ENCODE assay signal across 25 cellular contexts in genomic region chr6:139592011-139592410, GRCh38.
DNase-seq lines count a peak whose midpoint lies in the region; ATAC-seq, FAIRE-seq and TF ChIP-seq lines count a peak whose summit lies in the region.
"Had no signal": no experiment of that assay in that cellular context is flagged by ENCODE, and none has a peak within 500 bp of the region (broad histone marks: within the 10 kb centered on the region; RNA-seq: fewer than 3 reads in every experiment).

No MANE protein-coding gene starts in this region.

- no peak overlapping the region for H3K9ac ChIP-seq in astrocyte (ENCODE audit: low read length)
- no peak overlapping the region for H3K9ac ChIP-seq in mucosa of rectum (ENCODE audit: low read depth in 1 of 2, low read length in 2 of 2)
- H3K9ac ChIP-seq: GM23248, KMS-11 had no signal

- H3K4me3 ChIP-seq in astrocyte (ENCODE audit: insufficient read depth, low read depth, low read length) = no peak overlapping the region
- H3K4me3 ChIP-seq in mucosa of rectum (ENCODE audit: low read length in 2 of 2) = no peak overlapping the region
- H3K4me3 ChIP-seq in gastrocnemius medialis = no peak overlapping the region
- H3K4me3 ChIP-seq: adrenal gland, GM23248, SJCRH30 had no signal

- H3K4me1 ChIP-seq in astrocyte (ENCODE audit: insufficient read depth, low read length) = peaks cover 21% of the 10 kb centered on the region
- H3K4me1 ChIP-seq in mucosa of rectum (ENCODE audit: control insufficient read depth in 2 of 2, insufficient read depth in 2 of 2, low read length in 2 of 2) = peaks cover 36 to 68% of the 10 kb centered on the region in 2 donors
- H3K4me1 ChIP-seq in gastrocnemius medialis = peaks cover 50 to 51% of the 10 kb centered on the region in 2 donors

- no peaks in the 10 kb centered on the region for H3K27me3 ChIP-seq in astrocyte (ENCODE audit: insufficient read depth, low read length)
- H3K27me3 ChIP-seq in mucosa of rectum (ENCODE audit: control insufficient read depth in 2 of 2, insufficient read depth in 2 of 2, low read length in 2 of 2) = no peaks in the 10 kb centered on the region
- no peaks in the 10 kb centered on the region for H3K27me3 ChIP-seq in gastrocnemius medialis
- H3K27me3 ChIP-seq: adrenal gland, SJCRH30 had no signal

- H3K36me3 Mint-ChIP-seq in astrocyte (ENCODE audit: low read depth, unreplicated experiment) (no peaks in the 10 kb centered on the region), type B pancreatic cell (no peaks in the 10 kb centered on the region)
- H3K36me3 Mint-ChIP-seq in activated CD4-positive, alpha-beta T cell treated with anti-CD3 and anti-CD28 coated beads, Interleukin-2, amount 10 ng/mL, durations not matched to agents 24 days and 14 days (ENCODE audit: low read depth) = no peaks in the 10 kb centered on the region
- H3K36me3 Mint-ChIP-seq: natural killer cell had no signal

- no peak for ATAC-seq in gastrocnemius medialis
- ATAC-seq: natural killer cell had no signal

- DNase-seq in GM12891 (ENCODE audit: insufficient read length, low spot score) (no peak), astrocyte (ENCODE audit: low read depth) (no peak), gastrocnemius medialis (no peak), type B pancreatic cell (ENCODE audit: extremely low spot score, unreplicated experiment) (no peak), amniotic stem cell (lab: John Stamatoyannopoulos, UW) (no peak), OCI-M2 (lab: John Stamatoyannopoulos, UW; ENCODE audit: unreplicated experiment) (no peak)
- no peak for DNase-seq in activated CD4-positive, alpha-beta T cell treated with anti-CD3 and anti-CD28 coated beads, Interleukin-2, amount 10 ng/mL, durations not matched to agents 24 days and 14 days
- DNase-seq: activated CD4-positive, alpha-beta T cell treated with anti-CD3 and anti-CD28 coated beads for 1 hour; activated CD8-positive, alpha-beta memory T cell treated with anti-CD3 and anti-CD28 coated beads for 24 hours; activated gamma-delta T cell treated with Interleukin-2 at 50 U/mL for 16 hours; activated T-cell treated with anti-CD3 and anti-CD28 coated beads, Interleukin-2, amount 50 U/mL, for 24 hours; adrenal gland; caudate nucleus; DMS53; GDM1; GM23248; natural killer cell; NCI-H524; SJCRH30 had no signal

- no peak for TF ChIP-seq CTCF in astrocyte (IDR thresholded peaks at IDR 0.05; ENCODE audit: insufficient read depth, low read depth, low read length)
- TF ChIP-seq CTCF in gastrocnemius medialis (IDR thresholded peaks at IDR 0.05 in 4 of 5, conservative IDR thresholded peaks at IDR 0.05 in 1 of 5) = no peak
- no peak for TF ChIP-seq CTCF in type B pancreatic cell (conservative IDR thresholded peaks at IDR 0.05)

- H3K4me2 ChIP-seq in astrocyte (ENCODE audit: low read length) = no peak overlapping the region
- H3K4me2 ChIP-seq: KMS-11 had no signal

- H3K79me2 ChIP-seq in astrocyte (ENCODE audit: insufficient read depth, low read length) = no peaks in the 10 kb centered on the region

- H3K9me3 ChIP-seq in astrocyte (ENCODE audit: insufficient read depth, low read depth, low read length) (no peaks in the 10 kb centered on the region), mucosa of rectum (ENCODE audit: control insufficient read depth in 2 of 2, low read length in 2 of 2) (no peaks in the 10 kb centered on the region), gastrocnemius medialis (no peaks in the 10 kb centered on the region)
- H3K9me3 ChIP-seq: adrenal gland, SJCRH30 had no signal

- H3K27ac Mint-ChIP-seq in astrocyte (ENCODE audit: unreplicated experiment) (peak overlapping the region; percentile 75), type B pancreatic cell (no peak overlapping the region)
- no peak overlapping the region for H3K27ac Mint-ChIP-seq in activated CD4-positive, alpha-beta T cell treated with anti-CD3 and anti-CD28 coated beads, Interleukin-2, amount 10 ng/mL, durations not matched to agents 24 days and 14 days
- H3K27ac Mint-ChIP-seq: activated T-cell treated with anti-CD3 and anti-CD28 coated beads, Interleukin-2, amount 50 U/mL, for 24 hours; B cell; natural killer cell; T-helper 1 cell treated with Interleukin-12 subunit alpha and Interleukin-12 subunit beta and Interleukin-4 antibody, amounts not matched to agents 30 μg/mL and 1 μg/mL, for 36 hours had no signal

- no peak for TF ChIP-seq POLR2A in GM12891 (IDR thresholded peaks at IDR 0.05; ENCODE audit: low read depth, low read length)
- no peak for TF ChIP-seq POLR2A in gastrocnemius medialis (IDR thresholded peaks at IDR 0.05)

- intact Hi-C loops in gastrocnemius medialis (cut with DNase I; ENCODE audit: low total_unique reads) = loop anchor here (5.0 kb wide), 2 partner anchors 170 to 215 kb away; no protein-coding TSS in a partner anchor
- intact Hi-C loops in activated CD4-positive, alpha-beta T cell treated with anti-CD3 and anti-CD28 coated beads, Interleukin-2, amount 10 ng/mL, durations not matched to agents 24 days and 14 days (cut with micrococcal nuclease) = no loop called here

- H3K27me3 Mint-ChIP-seq in astrocyte (ENCODE audit: low read depth, unreplicated experiment) (no peaks in the 10 kb centered on the region), type B pancreatic cell (no peaks in the 10 kb centered on the region)
- H3K27me3 Mint-ChIP-seq in activated CD4-positive, alpha-beta T cell treated with anti-CD3 and anti-CD28 coated beads, Interleukin-2, amount 10 ng/mL, durations not matched to agents 24 days and 14 days = peaks cover 31% of the 10 kb centered on the region

- H3K4me3 Mint-ChIP-seq in astrocyte (ENCODE audit: unreplicated experiment) (peak overlapping the region; percentile 6), type B pancreatic cell (no peak overlapping the region)
- no peak overlapping the region for H3K4me3 Mint-ChIP-seq in activated CD4-positive, alpha-beta T cell treated with anti-CD3 and anti-CD28 coated beads, Interleukin-2, amount 10 ng/mL, durations not matched to agents 24 days and 14 days
- H3K4me3 Mint-ChIP-seq: activated T-cell treated with anti-CD3 and anti-CD28 coated beads, Interleukin-2, amount 50 U/mL, for 24 hours; B cell; natural killer cell; T-helper 1 cell treated with Interleukin-12 subunit alpha and Interleukin-12 subunit beta and Interleukin-4 antibody, amounts not matched to agents 30 μg/mL and 1 μg/mL, for 36 hours had no signal

- no peaks in the 10 kb centered on the region for H3K36me3 ChIP-seq in astrocyte (ENCODE audit: insufficient read depth, low read length)
- H3K36me3 ChIP-seq in mucosa of rectum (ENCODE audit: control insufficient read depth in 2 of 2, insufficient read depth in 2 of 2, low read length in 2 of 2) = no peaks in the 10 kb centered on the region
- H3K36me3 ChIP-seq in gastrocnemius medialis = no peaks in the 10 kb centered on the region
- H3K36me3 ChIP-seq: adrenal gland, SJCRH30 had no signal

- FAIRE-seq in GM12891 (lab: Jason Lieb, UNC) = peak; percentile 26
- FAIRE-seq in astrocyte (lab: Jason Lieb, UNC) = no peak
- FAIRE-seq: endothelial cell of umbilical vein, HTR-8/SVneo had no signal

- H3K27ac ChIP-seq in astrocyte (ENCODE audit: low read depth, low read length) (no peak overlapping the region), mucosa of rectum (ENCODE audit: low read depth in 2 of 2, low read length in 2 of 2) (peak overlapping the region; percentile 77 to 89), gastrocnemius medialis (peak overlapping the region; percentile 61 to 84 (median 79))
- H3K27ac ChIP-seq: adrenal gland, GM23248, KMS-11, SJCRH30 had no signal

- H3K9me3 Mint-ChIP-seq in astrocyte (ENCODE audit: unreplicated experiment) (no peaks in the 10 kb centered on the region), type B pancreatic cell (no peaks in the 10 kb centered on the region)
- no peaks in the 10 kb centered on the region for H3K9me3 Mint-ChIP-seq in activated CD4-positive, alpha-beta T cell treated with anti-CD3 and anti-CD28 coated beads, Interleukin-2, amount 10 ng/mL, durations not matched to agents 24 days and 14 days
- H3K9me3 Mint-ChIP-seq: activated T-cell treated with anti-CD3 and anti-CD28 coated beads, Interleukin-2, amount 50 U/mL, for 24 hours; natural killer cell; T-helper 1 cell treated with Interleukin-12 subunit alpha and Interleukin-12 subunit beta and Interleukin-4 antibody, amounts not matched to agents 30 μg/mL and 1 μg/mL, for 36 hours had no signal

- no peak overlapping the region for H2AFZ ChIP-seq in astrocyte (ENCODE audit: low read depth, low read length)
- H2AFZ ChIP-seq: GM23248 had no signal

- H3K4me1 Mint-ChIP-seq in astrocyte (ENCODE audit: low read depth, unreplicated experiment) = peaks cover 49% of the 10 kb centered on the region
- H3K4me1 Mint-ChIP-seq in type B pancreatic cell (ENCODE audit: unreplicated experiment) = peaks cover 51% of the 10 kb centered on the region
- H3K4me1 Mint-ChIP-seq in activated CD4-positive, alpha-beta T cell treated with anti-CD3 and anti-CD28 coated beads, Interleukin-2, amount 10 ng/mL, durations not matched to agents 24 days and 14 days = no peaks in the 10 kb centered on the region
- H3K4me1 Mint-ChIP-seq: B cell, natural killer cell had no signal

- in situ Hi-C loops in gastrocnemius medialis (cut with MboI; ENCODE audit: low sequenced_read_pairs in 4 of 4) = no loop called here

- no peaks in the 10 kb centered on the region for H4K20me1 ChIP-seq in astrocyte (ENCODE audit: insufficient read depth, low read length)

TF ChIP-seq in GM12891, 5 proteins besides CTCF, POLR2A, EP300 and RAD21:
- TF ChIP-seq PAX5 (IDR thresholded peaks at IDR 0.05; ENCODE audit: insufficient read depth, low read length, severe bottlenecking) = no peak
- no peak for TF ChIP-seq POLR2AphosphoS5 (IDR thresholded peaks at IDR 0.05; ENCODE audit: low read depth, low read length)
- no peak for TF ChIP-seq SPI1 (IDR thresholded peaks at IDR 0.05; ENCODE audit: low read depth, low read length)
- TF ChIP-seq POU2F2 (IDR thresholded peaks at IDR 0.05; ENCODE audit: low read depth, low read length) = no peak
- TF ChIP-seq TAF1 (IDR thresholded peaks at IDR 0.05; ENCODE audit: low read depth, low read length) = no peak
TF ChIP-seq in GM12891: peak in this region for 0.
